20 cellular contexts compared by ENCODE assay signal in genomic region chr2:15511686-15512085, GRCh38. TPM values are rescaled to one million over a fixed set of nuclear protein-coding genes. Genes with fewer than 3 reads are reported as not detected.
A peak's percentile ranks its signal among the peaks of the same experiment; 100 is the strongest.
DNase-seq lines count a peak whose midpoint lies in the region; ATAC-seq and TF ChIP-seq lines count a peak whose summit lies in the region.
"Had no signal": no experiment of that assay in that cellular context is flagged by ENCODE, and none has a peak within 500 bp of the region (broad histone marks: within the 10 kb centered on the region; RNA-seq: fewer than 3 reads in every experiment).

No MANE protein-coding gene starts in this region.

- no peak overlapping the region for H3K27ac ChIP-seq in esophagus muscularis mucosa (replicated peaks in 1 of 4)
- H3K27ac ChIP-seq: BLaER1 treated with 17β-estradiol and CSF1 and Interleukin-3, amounts not matched to agents 10 nM and 100 nM had no signal

- no peak overlapping the region for H3K4me3 ChIP-seq in esophagus muscularis mucosa
- H3K4me3 ChIP-seq: BLaER1 treated with 17β-estradiol and CSF1 and Interleukin-3, amounts not matched to agents 10 nM and 100 nM had no signal

- H3K27me3 ChIP-seq in esophagus muscularis mucosa, result no peaks in the 10 kb centered on the region
- H3K27me3 ChIP-seq: BLaER1 treated with 17β-estradiol and CSF1 and Interleukin-3, amounts not matched to agents 10 nM and 100 nM had no signal

- H3K4me1 ChIP-seq in esophagus muscularis mucosa, result no peaks in the 10 kb centered on the region
- H3K4me1 ChIP-seq: BLaER1 treated with 17β-estradiol and CSF1 and Interleukin-3, amounts not matched to agents 10 nM and 100 nM had no signal

- no peaks in the 10 kb centered on the region for H3K9me3 ChIP-seq in esophagus muscularis mucosa
- H3K9me3 ChIP-seq: BLaER1 treated with 17β-estradiol and CSF1 and Interleukin-3, amounts not matched to agents 10 nM and 100 nM; SK-N-SH had no signal

- TF ChIP-seq POLR2A in esophagus muscularis mucosa (IDR thresholded peaks at IDR 0.05; ENCODE audit: low read depth), result no peak

- peaks cover 13 to 79% (median 27%) of the 10 kb centered on the region in 4 donors for H3K36me3 ChIP-seq in esophagus muscularis mucosa

- 79% methylated on average over 1 of the region's 1 CpG for WGBS in esophagus muscularis mucosa

- ATAC-seq in GM18520 (IDR thresholded peaks at IDR 0.05; ENCODE audit: unreplicated experiment) (peak; percentile 47), GM18907 (IDR thresholded peaks at IDR 0.05; ENCODE audit: unreplicated experiment) (peak; percentile 57), HG02885 (IDR thresholded peaks at IDR 0.05; ENCODE audit: poor library complexity, unreplicated experiment) (peak; percentile 57), HG02870 (IDR thresholded peaks at IDR 0.05; ENCODE audit: unreplicated experiment) (no peak)
- ATAC-seq: HCT116 had no signal

- DNase-seq in NCI-H1930 (lab: John Stamatoyannopoulos, UW) (peak; percentile 19 to 64), NCI-H226 (no peak), esophagus muscularis mucosa (ENCODE audit: extremely low spot score) (no peak), hippocampal formation (lab: John Stamatoyannopoulos, UW) (no peak)
- DNase-seq: CD8-positive, alpha-beta memory T cell; DMS79 treated with DMSO at 0.1 percent for 48 hours; GOT3; NCI-H1105; NCI-H2029; NCI-H510A; NCI-H82; OCI-M1; Right ventricle myocardium superior; SK-N-SH had no signal

- TF ChIP-seq EP300 in esophagus muscularis mucosa (IDR thresholded peaks at IDR 0.05), result no peak

- TF ChIP-seq CTCF in esophagus muscularis mucosa (IDR thresholded peaks at IDR 0.05), result no peak

- intact Hi-C loops in esophagus muscularis mucosa (cut with DNase I), result no loop called here

RNA-seq across cellular contexts. Expression of gene NBAS, which starts 49.4 kb away (rescaled TPM):
- total RNA-seq in esophagus muscularis mucosa, result 10 to 100 TPM; 39.2 to 43.6 (median 42.0) TPM

Comparison
In these comparisons a context has a peak if more than half of its experiments do, and no peak if none do; other contexts are left out.
1. DNase-seq: peak in NCI-H1930 (2 of 2); none in NCI-H226 (single experiment), esophagus muscularis mucosa (single experiment) and hippocampal formation (0 of 2).